In genomic region chr7:141704741-141705140, GRCh38 we compare ENCODE assay signal across 1 cellular context.
TF ChIP-seq lines count a peak whose summit lies in the region.

No MANE protein-coding gene starts in this region.

TF ChIP-seq in A549, 52 proteins besides CTCF, POLR2A, EP300 and RAD21:
- TF ChIP-seq CEBPB (IDR thresholded peaks at IDR 0.05) = no peak
- TF ChIP-seq ESRRA (IDR thresholded peaks at IDR 0.05; ENCODE audit: borderline replicate concordance, low read length) = no peak
- TF ChIP-seq MAZ (IDR thresholded peaks at IDR 0.05; ENCODE audit: borderline replicate concordance, low read depth, low read length) = no peak
- TF ChIP-seq NFE2L2 (conservative IDR thresholded peaks at IDR 0.05; ENCODE audit: low read length) = no peak
- no peak for TF ChIP-seq ATOH8 (CRISPR knock-in tag; IDR thresholded peaks at IDR 0.05; ENCODE audit: low read depth)
- no peak for TF ChIP-seq MAX (IDR thresholded peaks at IDR 0.05)
- no peak for TF ChIP-seq EHMT2 (IDR thresholded peaks at IDR 0.05; ENCODE audit: low read depth)
- TF ChIP-seq SREBF2 (IDR thresholded peaks at IDR 0.05) = no peak
- TF ChIP-seq ZNF302 (CRISPR knock-in tag; IDR thresholded peaks at IDR 0.05) = no peak
- TF ChIP-seq CBX8 (IDR thresholded peaks at IDR 0.05) = no peak
- no peak for TF ChIP-seq NPAS2 (CRISPR knock-in tag; IDR thresholded peaks at IDR 0.05; ENCODE audit: borderline replicate concordance)
- TF ChIP-seq MYC (IDR thresholded peaks at IDR 0.05; ENCODE audit: borderline replicate concordance, low read length) = no peak
- no peak for TF ChIP-seq KDM1A (IDR thresholded peaks at IDR 0.05; ENCODE audit: low read depth)
- TF ChIP-seq NR3C1 (IDR thresholded peaks at IDR 0.05) = no peak
- no peak for TF ChIP-seq SMC3 (IDR thresholded peaks at IDR 0.05)
- TF ChIP-seq ZC3H11A (IDR thresholded peaks at IDR 0.05) = no peak
- no peak for TF ChIP-seq PHF8 (IDR thresholded peaks at IDR 0.05; ENCODE audit: borderline replicate concordance, low read depth)
- TF ChIP-seq ZFP36 (IDR thresholded peaks at IDR 0.05; ENCODE audit: borderline replicate concordance, partially characterized antibody) = no peak
